In genomic region chr9:81529556-81530193, GRCh38 we compare ENCODE assay signal across 1 cellular context.
A peak's percentile ranks its signal among the peaks of the same experiment; 100 is the strongest.
TF ChIP-seq lines count a peak whose summit lies in the region.

No MANE protein-coding gene starts in this region.

TF ChIP-seq in A549, 52 proteins besides CTCF, POLR2A, EP300 and RAD21 (continued from another document):
- TF ChIP-seq PBX3 (IDR thresholded peaks at IDR 0.05) = 0 out of 2 replicates have a peak, but pooled peaks have one; percentile 27
- TF ChIP-seq SMC3 (IDR thresholded peaks at IDR 0.05) = peak; percentile 28; the same call in 1 of the 3 replicates
